Comparison of ENCODE assay signal across 9 cellular contexts in genomic region chr19:917323-918151, GRCh38. TPM values are rescaled to one million over a fixed set of nuclear protein-coding genes. Genes with fewer than 3 reads are reported as not detected.
A peak's percentile ranks its signal among the peaks of the same experiment; 100 is the strongest.
DNase-seq lines count a peak whose midpoint lies in the region; ATAC-seq and TF ChIP-seq lines count a peak whose summit lies in the region.
"Had no signal": no experiment of that assay in that cellular context is flagged by ENCODE, and none has a peak within 500 bp of the region (broad histone marks: within the 10 kb centered on the region; RNA-seq: fewer than 3 reads in every experiment).

Gene KISS1R, plus strand, starts transcription at chr19:917333. Its CDS starts 170 bp downstream, at chr19:917503.

- H3K79me1 ChIP-seq in neuronal stem cell (ENCODE audit: low read depth, low read length): peaks cover 2% of the 10 kb centered on the region

- peak within 1 kb of the TSS; percentile 94 for H2BK120ac ChIP-seq in neuronal stem cell (ENCODE audit: low read depth, low read length)

- DNase-seq in CD1c-positive myeloid dendritic cell (ENCODE audit: extremely low spot score) (peak; percentile 52), UCSD-AML1 (lab: John Stamatoyannopoulos, UW; ENCODE audit: unreplicated experiment) (peak; percentile 68), neuronal stem cell (ENCODE audit: low spot score) (peak; percentile 77), thyroid gland (no peak), NCI-H226 (no peak)
- no peak for DNase-seq in effector memory CD4-positive, alpha-beta T cell

- peak within 1 kb of the TSS; percentile 73 for H3K23ac ChIP-seq in neuronal stem cell (ENCODE audit: low read depth, low read length, poor library complexity)

- CTCF ChIA-PET in HEK293 (lab: Yijun Ruan, JAX): interaction anchor here (0.6 to 1.6 kb wide), 5 partner anchors 67 to 441 kb away, joined by 3 to 5 read pairs (median 4); partner anchors contain the start of gene WDR18

- TF ChIP-seq POLR2A in thyroid gland (IDR thresholded peaks at IDR 0.05) (no peak), GM18505 (IDR thresholded peaks at IDR 0.05; ENCODE audit: borderline replicate concordance, extremely low read depth, insufficient read depth, insufficient read length) (no peak)

- no peak within 1 kb of the TSS for H4K8ac ChIP-seq in neuronal stem cell (ENCODE audit: low read depth, low read length)

- peak within 1 kb of the TSS; percentile 86 for H3K4me2 ChIP-seq in neuronal stem cell (ENCODE audit: insufficient read depth, low read length, poor library complexity, severe bottlenecking)

- POLR2A ChIA-PET in HEK293 (lab: Yijun Ruan, JAX): no interaction called here

- H3K27ac ChIP-seq in HEK293 (ENCODE audit: extremely low read depth, low read depth, low read length) (no peak within 1 kb of the TSS), neuronal stem cell (replicated peaks; ENCODE audit: low read length) (no peak within 1 kb of the TSS), thyroid gland (no peak within 1 kb of the TSS)
- H3K27ac ChIP-seq in effector memory CD4-positive, alpha-beta T cell (ENCODE audit: insufficient read depth, low read length, poor library complexity, severe bottlenecking): no peak within 1 kb of the TSS

- no peak within 1 kb of the TSS for H4K91ac ChIP-seq in neuronal stem cell (ENCODE audit: low read depth, low read length, poor library complexity)

- peak within 1 kb of the TSS; percentile 39 for H2BK5ac ChIP-seq in neuronal stem cell (ENCODE audit: low read length)

- peak within 1 kb of the TSS; percentile 98 for H2BK15ac ChIP-seq in neuronal stem cell (ENCODE audit: low read length)

- H3K36me3 ChIP-seq in HEK293 (ENCODE audit: control insufficient read depth in 2 of 2, insufficient read depth in 1 of 2, low read length in 2 of 2) (no peaks in the 10 kb centered on the region), neuronal stem cell (replicated peaks in 1 of 2; ENCODE audit: control insufficient read depth in 2 of 2, insufficient read depth in 2 of 2, low read length in 2 of 2) (peaks cover 0 to 14% of the 10 kb centered on the region in 2 donors), thyroid gland (no peaks in the 10 kb centered on the region)
- no peaks in the 10 kb centered on the region for H3K36me3 ChIP-seq in effector memory CD4-positive, alpha-beta T cell (ENCODE audit: control insufficient read depth, insufficient read depth, low read length)

- no peak within 1 kb of the TSS for H3K4ac ChIP-seq in neuronal stem cell (ENCODE audit: low read length)

- TF ChIP-seq CTCF in HEK293 (tag by site-specific recombination; IDR thresholded peaks at IDR 0.05): peak; percentile 88
- TF ChIP-seq CTCF in thyroid gland (IDR thresholded peaks at IDR 0.05): peak in 2 of 6 experiments; percentile 32 to 33

- H3K27me3 ChIP-seq in effector memory CD4-positive, alpha-beta T cell (replicated peaks; ENCODE audit: control insufficient read depth, insufficient read depth, low read length, poor library complexity, severe bottlenecking): peaks cover 17% of the 10 kb centered on the region
- peaks cover 0 to 50% (median 24%) of the 10 kb centered on the region in 3 experiments for H3K27me3 ChIP-seq in neuronal stem cell (ENCODE audit: control insufficient read depth in 3 of 3, insufficient read depth in 3 of 3, low read depth in 1 of 3, low read length in 3 of 3)
- peaks cover 30% of the 10 kb centered on the region for H3K27me3 ChIP-seq in thyroid gland

- peak within 1 kb of the TSS; percentile 94 for H2BK12ac ChIP-seq in neuronal stem cell (ENCODE audit: low read length)

- peak within 1 kb of the TSS; percentile 96 for H3K18ac ChIP-seq in neuronal stem cell (ENCODE audit: low read length)

- H3K4me1 ChIP-seq in HEK293 (ENCODE audit: control insufficient read depth, insufficient read depth, low read length) (peaks cover 2% of the 10 kb centered on the region; the same call in 1 of the 2 replicates), neuronal stem cell (ENCODE audit: control insufficient read depth in 2 of 2, insufficient read depth in 1 of 2, low read depth in 1 of 2, low read length in 2 of 2) (peaks cover 6 to 7% of the 10 kb centered on the region in 2 donors), thyroid gland (peaks cover 27 to 42% of the 10 kb centered on the region in 2 donors)
- H3K4me1 ChIP-seq in effector memory CD4-positive, alpha-beta T cell (ENCODE audit: control insufficient read depth, insufficient read depth, low read length, poor library complexity, severe bottlenecking): peaks cover 47% of the 10 kb centered on the region

- H2AK5ac ChIP-seq in neuronal stem cell (ENCODE audit: low read depth, low read length): peak within 1 kb of the TSS; percentile 92

- H3K4me3 ChIP-seq in HEK293 (ENCODE audit: low read depth, low read length) (peak within 1 kb of the TSS; percentile 16), neuronal stem cell (ENCODE audit: low read length in 2 of 2) (peak within 1 kb of the TSS; percentile 59 to 80), thyroid gland (replicated peaks in 1 of 3) (peak within 1 kb of the TSS in 1 of 3 donors; percentile 10)
- H3K4me3 ChIP-seq in effector memory CD4-positive, alpha-beta T cell (ENCODE audit: insufficient read depth, low read depth, low read length, poor library complexity, severe bottlenecking): peak within 1 kb of the TSS; percentile 58

- no CpG with 5 or more reads among the region's 87 CpGs for WGBS in neuronal stem cell (ENCODE audit: extremely low coverage in 2 of 2, insufficient read length in 2 of 2, insufficient replicate concordance in 1 of 2), 2 donors
- WGBS in thyroid gland, 2 donors: 0 to 1% methylated on average over 2 to 19 of the region's 87 CpGs

- no peaks in the 10 kb centered on the region for H3K9me3 ChIP-seq in HEK293 (ENCODE audit: control insufficient read depth, insufficient read depth, low read depth, low read length)
- H3K9me3 ChIP-seq in effector memory CD4-positive, alpha-beta T cell (ENCODE audit: control insufficient read depth, low read length): no peaks in the 10 kb centered on the region
- no peaks in the 10 kb centered on the region for H3K9me3 ChIP-seq in neuronal stem cell (replicated peaks in 1 of 2; ENCODE audit: control insufficient read depth in 2 of 2, insufficient read depth in 1 of 2, low read depth in 1 of 2, low read length in 2 of 2)
- H3K9me3 ChIP-seq in thyroid gland: no peaks in the 10 kb centered on the region

- H3K14ac ChIP-seq in neuronal stem cell (ENCODE audit: low read length): peak within 1 kb of the TSS; percentile 94

- peak within 1 kb of the TSS; percentile 90 for H2AFZ ChIP-seq in neuronal stem cell (ENCODE audit: low read length)

- intact Hi-C loops in thyroid gland (cut with DNase I): loop anchor here (5.0 kb wide), 2 partner anchors 55 to 145 kb away; no protein-coding TSS in a partner anchor

- peak within 1 kb of the TSS; percentile 88 for H3K9ac ChIP-seq in neuronal stem cell (ENCODE audit: low read depth, low read length, poor library complexity)

- no peak for ATAC-seq in GM18505 (IDR thresholded peaks at IDR 0.05; ENCODE audit: unreplicated experiment)

TF ChIP-seq in HEK293, 187 proteins besides CTCF, POLR2A, EP300 and RAD21 (continues in another document):
- TF ChIP-seq ZNF114 (tag by site-specific recombination; IDR thresholded peaks at IDR 0.05): no peak
- TF ChIP-seq, protein P1, sequence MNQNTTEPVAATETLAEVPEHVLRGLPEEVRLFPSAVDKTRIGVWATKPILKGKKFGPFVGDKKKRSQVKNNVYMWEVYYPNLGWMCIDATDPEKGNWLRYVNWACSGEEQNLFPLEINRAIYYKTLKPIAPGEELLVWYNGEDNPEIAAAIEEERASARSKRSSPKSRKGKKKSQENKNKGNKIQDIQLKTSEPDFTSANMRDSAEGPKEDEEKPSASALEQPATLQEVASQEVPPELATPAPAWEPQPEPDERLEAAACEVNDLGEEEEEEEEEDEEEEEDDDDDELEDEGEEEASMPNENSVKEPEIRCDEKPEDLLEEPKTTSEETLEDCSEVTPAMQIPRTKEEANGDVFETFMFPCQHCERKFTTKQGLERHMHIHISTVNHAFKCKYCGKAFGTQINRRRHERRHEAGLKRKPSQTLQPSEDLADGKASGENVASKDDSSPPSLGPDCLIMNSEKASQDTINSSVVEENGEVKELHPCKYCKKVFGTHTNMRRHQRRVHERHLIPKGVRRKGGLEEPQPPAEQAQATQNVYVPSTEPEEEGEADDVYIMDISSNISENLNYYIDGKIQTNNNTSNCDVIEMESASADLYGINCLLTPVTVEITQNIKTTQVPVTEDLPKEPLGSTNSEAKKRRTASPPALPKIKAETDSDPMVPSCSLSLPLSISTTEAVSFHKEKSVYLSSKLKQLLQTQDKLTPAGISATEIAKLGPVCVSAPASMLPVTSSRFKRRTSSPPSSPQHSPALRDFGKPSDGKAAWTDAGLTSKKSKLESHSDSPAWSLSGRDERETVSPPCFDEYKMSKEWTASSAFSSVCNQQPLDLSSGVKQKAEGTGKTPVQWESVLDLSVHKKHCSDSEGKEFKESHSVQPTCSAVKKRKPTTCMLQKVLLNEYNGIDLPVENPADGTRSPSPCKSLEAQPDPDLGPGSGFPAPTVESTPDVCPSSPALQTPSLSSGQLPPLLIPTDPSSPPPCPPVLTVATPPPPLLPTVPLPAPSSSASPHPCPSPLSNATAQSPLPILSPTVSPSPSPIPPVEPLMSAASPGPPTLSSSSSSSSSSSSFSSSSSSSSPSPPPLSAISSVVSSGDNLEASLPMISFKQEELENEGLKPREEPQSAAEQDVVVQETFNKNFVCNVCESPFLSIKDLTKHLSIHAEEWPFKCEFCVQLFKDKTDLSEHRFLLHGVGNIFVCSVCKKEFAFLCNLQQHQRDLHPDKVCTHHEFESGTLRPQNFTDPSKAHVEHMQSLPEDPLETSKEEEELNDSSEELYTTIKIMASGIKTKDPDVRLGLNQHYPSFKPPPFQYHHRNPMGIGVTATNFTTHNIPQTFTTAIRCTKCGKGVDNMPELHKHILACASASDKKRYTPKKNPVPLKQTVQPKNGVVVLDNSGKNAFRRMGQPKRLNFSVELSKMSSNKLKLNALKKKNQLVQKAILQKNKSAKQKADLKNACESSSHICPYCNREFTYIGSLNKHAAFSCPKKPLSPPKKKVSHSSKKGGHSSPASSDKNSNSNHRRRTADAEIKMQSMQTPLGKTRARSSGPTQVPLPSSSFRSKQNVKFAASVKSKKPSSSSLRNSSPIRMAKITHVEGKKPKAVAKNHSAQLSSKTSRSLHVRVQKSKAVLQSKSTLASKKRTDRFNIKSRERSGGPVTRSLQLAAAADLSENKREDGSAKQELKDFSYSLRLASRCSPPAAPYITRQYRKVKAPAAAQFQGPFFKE (tag by site-specific recombination; IDR thresholded peaks at IDR 0.05; ENCODE audit: borderline replicate concordance): no peak

RNA-seq across cellular contexts. Expression of gene KISS1R, which starts in this region (rescaled TPM):
- polyA plus RNA-seq in neuronal stem cell (2013, experiment 1 of 2): 0.29 TPM
- polyA plus RNA-seq in neuronal stem cell (2013, experiment 2 of 2): 0.39 TPM
- total RNA-seq in thyroid gland: not detected
- total RNA-seq: M059J had no signal

Comparison
In these comparisons a context has a peak if more than half of its experiments do, and no peak if none do; other contexts are left out.
1. DNase-seq: peak in CD1c-positive myeloid dendritic cell (single experiment), UCSD-AML1 (single experiment) and neuronal stem cell (single experiment); none in effector memory CD4-positive, alpha-beta T cell (0 of 3), thyroid gland (0 of 2) and NCI-H226 (single experiment).